Comparison of ENCODE assay signal across 1 cellular context in genomic region chr9:135701067-135701967, GRCh38.
TF ChIP-seq lines count a peak whose summit lies in the region.

No MANE protein-coding gene starts in this region.

TF ChIP-seq in WTC11, 78 proteins besides CTCF, POLR2A, EP300 and RAD21 (continued from another document):
- TF ChIP-seq FOXP4 (CRISPR knock-in tag; IDR thresholded peaks at IDR 0.05) (no peak), ATF6 (CRISPR knock-in tag; IDR thresholded peaks at IDR 0.05) (no peak), USF2 (CRISPR knock-in tag; IDR thresholded peaks at IDR 0.05) (no peak), ZSCAN18 (CRISPR knock-in tag; IDR thresholded peaks at IDR 0.05) (no peak), EMX1 (CRISPR knock-in tag; IDR thresholded peaks at IDR 0.05) (no peak), ARID4B (CRISPR knock-in tag; IDR thresholded peaks at IDR 0.05; ENCODE audit: borderline replicate concordance) (no peak), FOXP1 (CRISPR knock-in tag; IDR thresholded peaks at IDR 0.05; ENCODE audit: borderline replicate concordance) (no peak), ATF2 (CRISPR knock-in tag; IDR thresholded peaks at IDR 0.05; ENCODE audit: borderline replicate concordance, low read depth) (no peak), GABPB1 (CRISPR knock-in tag; IDR thresholded peaks at IDR 0.05) (no peak)
